ENCODE assay signal across 1 cellular context in genomic region chr13:97221989-97222700, GRCh38.
TF ChIP-seq lines count a peak whose summit lies in the region.

MBNL2 (plus strand) TSS chr13:97222333; CDS start chr13:97276236, 53,903 bp downstream.

TF ChIP-seq in HepG2, 621 proteins besides CTCF, POLR2A, EP300 and RAD21 (continued from another document):
- TF ChIP-seq PRDM15 (CRISPR knock-in tag; IDR thresholded peaks at IDR 0.05) (no peak), ZNF652 (CRISPR knock-in tag; IDR thresholded peaks at IDR 0.05; ENCODE audit: borderline replicate concordance, low read depth) (0 out of 2 replicates have a peak, but pooled peaks have one; percentile 24), MED1 (CRISPR knock-in tag; IDR thresholded peaks at IDR 0.05) (peak; percentile 66), FOXP4 (CRISPR knock-in tag; IDR thresholded peaks at IDR 0.05) (peak; percentile 28; the same call in 1 of the 2 replicates), FOXA3 (CRISPR knock-in tag; IDR thresholded peaks at IDR 0.05) (peak; percentile 53; the same call in 1 of the 2 replicates), ZNF691 (CRISPR knock-in tag; IDR thresholded peaks at IDR 0.05; ENCODE audit: borderline replicate concordance, low read depth) (peak; percentile 24; the same call in 1 of the 2 replicates), GATAD2A (CRISPR knock-in tag; IDR thresholded peaks at IDR 0.05) (peak; percentile 27; the same call in 1 of the 2 replicates)
